34 cellular contexts compared by ENCODE assay signal in genomic region chr5:113221294-113222176, GRCh38.
DNase-seq lines count a peak whose midpoint lies in the region; ATAC-seq, FAIRE-seq and TF ChIP-seq lines count a peak whose summit lies in the region.
"Had no signal": no experiment of that assay in that cellular context is flagged by ENCODE, and none has a peak within 500 bp of the region (broad histone marks: within the 10 kb centered on the region; RNA-seq: fewer than 3 reads in every experiment).

No MANE protein-coding gene starts in this region.

- no peak overlapping the region for H4K5ac ChIP-seq in H1 (ENCODE audit: insufficient read length, low read depth, low read length)

- TF ChIP-seq EP300 in H1 (IDR thresholded peaks at IDR 0.05; ENCODE audit: borderline replicate concordance in 1 of 2, low read depth in 2 of 2, low read length in 2 of 2), result no peak

- peak overlapping the region; percentile 0; the same call in 1 of the 2 replicates for H2BK5ac ChIP-seq in H1 (ENCODE audit: low read depth, low read length)

- peak overlapping the region; percentile 6 for H2BK20ac ChIP-seq in H1 (ENCODE audit: low read length)

- no peak for TF ChIP-seq POLR2A in H1 (IDR thresholded peaks at IDR 0.05; ENCODE audit: control extremely low read depth in 1 of 2, low read depth in 2 of 2, low read length in 2 of 2)

- no peaks in the 10 kb centered on the region for H3K79me1 ChIP-seq in H1 (ENCODE audit: low read depth, low read length)

- H2AK5ac ChIP-seq in H1 (ENCODE audit: low read depth, low read length), result no peak overlapping the region

- ATAC-seq in HG03571 (IDR thresholded peaks at IDR 0.05; ENCODE audit: unreplicated experiment) (no peak), HG03439 (IDR thresholded peaks at IDR 0.05; ENCODE audit: unreplicated experiment) (no peak)
- ATAC-seq: CD8-positive, alpha-beta T cell; gastroesophageal sphincter; HCT116; HepG2; naive thymus-derived CD8-positive, alpha-beta T cell had no signal

- no peak overlapping the region for H4K8ac ChIP-seq in H1 (ENCODE audit: extremely low read depth, insufficient read depth, low read length)

- no peak for TF ChIP-seq RAD21 in H1 (IDR thresholded peaks at IDR 0.05 in 1 of 2, conservative IDR thresholded peaks at IDR 0.05 in 1 of 2; ENCODE audit: low read depth in 2 of 2, low read length in 2 of 2)

- H3K18ac ChIP-seq in H1 (ENCODE audit: extremely low read depth, low read length), result 0 out of 2 replicates have a peak overlapping the region, but pooled peaks have one; percentile 72

- TF ChIP-seq CTCF in H1 (IDR thresholded peaks at IDR 0.05; ENCODE audit: control extremely low read depth in 1 of 3, insufficient read depth in 1 of 3, low read depth in 1 of 3, low read length in 3 of 3), result no peak

- no peak overlapping the region for H3K27ac ChIP-seq in GM23248
- H3K27ac ChIP-seq in H1 (ENCODE audit: low read depth, low read length), result no peak overlapping the region
- H3K27ac ChIP-seq in iPS-18a (ENCODE audit: low read length), result no peak overlapping the region
- H3K27ac ChIP-seq: adrenal gland, brain microvascular endothelial cell, gastroesophageal sphincter, HL-60, SJSA1, stomach, transverse colon had no signal

- in situ Hi-C loops in GM23248 (cut with MboI), result no loop called here

- no peaks in the 10 kb centered on the region for H3K9me2 ChIP-seq in GM23248 (ENCODE audit: insufficient read depth)

- H3K4me3 ChIP-seq in GM23248 (no peak overlapping the region), H1 (ENCODE audit: extremely low read depth in 1 of 4, insufficient read depth in 2 of 4, low read depth in 3 of 4, low read length in 4 of 4) (peak overlapping the region in 1 of 4 experiments; percentile 9; a peak in 1 of 8 replicates), iPS-18a (ENCODE audit: low read length) (peak overlapping the region; percentile 23)
- H3K4me3 ChIP-seq: adrenal gland, gastroesophageal sphincter, SJSA1, stomach, transverse colon had no signal

- H3K9me3 ChIP-seq in GM23248 (ENCODE audit: low read depth) (no peaks in the 10 kb centered on the region), H1 (ENCODE audit: insufficient read depth in 2 of 2, low read depth in 1 of 2, low read length in 1 of 2) (no peaks in the 10 kb centered on the region), iPS-18a (ENCODE audit: control insufficient read depth, low read depth, low read length) (no peaks in the 10 kb centered on the region)
- H3K9me3 ChIP-seq: adrenal gland, gastroesophageal sphincter, SJSA1, stomach, transverse colon had no signal

- H3K4ac ChIP-seq in H1 (replicated peaks; ENCODE audit: insufficient read length, low read depth, low read length), result no peak overlapping the region

- peaks cover 9% of the 10 kb centered on the region for H3F3A ChIP-seq in GM23248 (ENCODE audit: insufficient read depth)

- H2BK15ac ChIP-seq in H1 (ENCODE audit: low read length), result no peak overlapping the region

- H2BK12ac ChIP-seq in H1 (ENCODE audit: low read depth, low read length), result 0 out of 2 replicates have a peak overlapping the region, but pooled peaks have one; percentile 32

- H3K4me1 ChIP-seq in GM23248 (ENCODE audit: insufficient read depth) (peaks cover 9% of the 10 kb centered on the region), H1 (replicated peaks in 1 of 4; ENCODE audit: control insufficient read depth in 3 of 4, insufficient read depth in 4 of 4, low read length in 3 of 4) (peaks cover 5 to 21% (median 19%) of the 10 kb centered on the region in 4 experiments), iPS-18a (ENCODE audit: control insufficient read depth, low read depth, low read length) (peaks cover 54% of the 10 kb centered on the region)
- H3K4me1 ChIP-seq: adrenal gland, transverse colon had no signal

- CTCF ChIA-PET in H1 (lab: Charles Lee; ENCODE audit: partially characterized antibody), result interaction anchor here (0.7 kb wide), 1 partner anchor 9 kb away, joined by 3 read pairs; no protein-coding TSS in a partner anchor

- H3K9ac ChIP-seq in GM23248 (no peak overlapping the region), H1 (replicated peaks in 1 of 4; ENCODE audit: extremely low read depth in 1 of 4, low read depth in 3 of 4, low read length in 3 of 4) (no peak overlapping the region), iPS-18a (ENCODE audit: low read length) (no peak overlapping the region)

- WGBS in GM23248 (ENCODE audit: low coverage in 1 of 2, low lambda C conversion rate in 2 of 2, missing lambda C conversion rate in 2 of 2), 2 experiments, result 60 to 61% methylated on average over 5 of the region's 5 CpGs
- 35% methylated on average over 5 of the region's 5 CpGs; no CpG with 5 or more reads in 1 of the 2 experiments for WGBS in H1 (ENCODE audit: extremely low coverage in 1 of 2, insufficient coverage in 1 of 2, insufficient read length in 1 of 2, insufficient replicate concordance in 2 of 2, low coverage in 1 of 2, low lambda C conversion rate in 2 of 2, missing lambda C conversion rate in 1 of 2), 2 experiments

- FAIRE-seq in H1 (lab: Jason Lieb, UNC), result no peak
- FAIRE-seq: GM19239, HepG2, islet of Langerhans, RCC 7860, small intestine had no signal

- H2AFZ ChIP-seq in GM23248 (no peak overlapping the region), H1 (ENCODE audit: low read length) (no peak overlapping the region)

- H4K91ac ChIP-seq in H1 (replicated peaks; ENCODE audit: insufficient read length, low read length), result no peak overlapping the region

- DNase-seq in GM23248, result peak; percentile 28
- peak; percentile 69 for DNase-seq in M059J (ENCODE audit: low read depth)
- peak in 1 of 2 experiments; percentile 42 for DNase-seq in H1 (ENCODE audit: low read depth in 1 of 2, low spot score in 2 of 2)
- no peak for DNase-seq in iPS-NIHi7 (ENCODE audit: extremely low spot score)
- no peak for DNase-seq in GDM1 (lab: John Stamatoyannopoulos, UW)
- DNase-seq: activated CD4-positive, alpha-beta T cell treated with anti-CD3 and anti-CD28 coated beads, Interleukin-2, amount 50 U/mL, for 4 hours; activated CD4-positive, CD25-positive, alpha-beta regulatory T cell; activated naive CD4-positive, alpha-beta T cell treated with Interleukin-2 at 50 U/mL for 16 hours; adrenal gland; brain microvascular endothelial cell; CD8-positive, alpha-beta T cell; erythroblast; hippocampal formation; Kasumi-1; naive thymus-derived CD8-positive, alpha-beta T cell; NCI-H187 treated with DMSO at 0.1 percent for 48 hours; NCI-H2171 treated with DMSO at 0.1 percent for 48 hours; NCI-H526 treated with DMSO at 0.1 percent for 48 hours; small intestine; stimulated activated CD4-positive, alpha-beta T cell treated with anti-CD3 and anti-CD28 coated beads, Interleukin-1b, Interleukin-23, amount 100 ng/mL, for 48 hours; stimulated activated CD8-positive, alpha-beta memory T cell treated with anti-CD3 and anti-CD28 coated beads, Interleukin-4, amount 100 ng/mL, for 48 hours; stomach; transverse colon had no signal

- H4K20me1 ChIP-seq in GM23248 (ENCODE audit: insufficient read depth) (no peaks in the 10 kb centered on the region), H1 (replicated peaks in 1 of 2; ENCODE audit: control insufficient read depth in 1 of 2, insufficient read depth in 2 of 2, low read length in 2 of 2) (no peaks in the 10 kb centered on the region)

- no peaks in the 10 kb centered on the region for H3K36me3 ChIP-seq in GM23248 (ENCODE audit: low read depth)
- no peaks in the 10 kb centered on the region for H3K36me3 ChIP-seq in H1 (ENCODE audit: control insufficient read depth in 2 of 4, insufficient read depth in 4 of 4, low read length in 3 of 4)
- H3K36me3 ChIP-seq in iPS-18a (ENCODE audit: control insufficient read depth, low read depth, low read length), result no peaks in the 10 kb centered on the region
- H3K36me3 ChIP-seq: adrenal gland, brain microvascular endothelial cell, gastroesophageal sphincter, SJSA1, stomach, transverse colon had no signal

- H3K27me3 ChIP-seq in GM23248 (replicated peaks; ENCODE audit: insufficient read depth), result no peaks in the 10 kb centered on the region
- no peaks in the 10 kb centered on the region for H3K27me3 ChIP-seq in H1 (replicated peaks in 1 of 4; ENCODE audit: control insufficient read depth in 3 of 4, extremely low read depth in 1 of 4, insufficient read depth in 3 of 4, low read length in 3 of 4)
- no peaks in the 10 kb centered on the region for H3K27me3 ChIP-seq in iPS-18a (ENCODE audit: control insufficient read depth, insufficient read depth, low read length)
- H3K27me3 ChIP-seq: adrenal gland, brain microvascular endothelial cell, gastroesophageal sphincter, SJSA1, stomach, transverse colon had no signal

- no peak overlapping the region for H3K14ac ChIP-seq in H1 (ENCODE audit: insufficient read length)

- H3K4me2 ChIP-seq in GM23248 (ENCODE audit: unreplicated experiment) (no peak overlapping the region), H1 (ENCODE audit: insufficient read depth in 1 of 2, low read depth in 2 of 2, low read length in 2 of 2) (peak overlapping the region; percentile 42 to 47; a peak in 3 of 4 replicates)

- no peak overlapping the region for H3K23ac ChIP-seq in H1 (ENCODE audit: insufficient read length)

- H3K23me2 ChIP-seq in H1 (ENCODE audit: low read depth, low read length), result no peaks in the 10 kb centered on the region

- no peak overlapping the region for H3K56ac ChIP-seq in H1 (replicated peaks; ENCODE audit: insufficient read length, low read depth, low read length)

- H3K79me2 ChIP-seq in GM23248 (ENCODE audit: insufficient read depth), result no peaks in the 10 kb centered on the region
- H3K79me2 ChIP-seq in H1 (ENCODE audit: control insufficient read depth in 1 of 2, insufficient read depth in 2 of 2, low read length in 2 of 2), result 0 out of 4 replicates have a peak, but pooled peaks cover 0 to 10% of the 10 kb centered on the region in 2 experiments

- H2BK120ac ChIP-seq in H1 (replicated peaks; ENCODE audit: low read depth, low read length), result no peak overlapping the region

- POLR2A ChIA-PET in H1 (lab: Charles Lee; ENCODE audit: partially characterized antibody), result no interaction called here

TF ChIP-seq in H1, 55 proteins besides CTCF, POLR2A, EP300 and RAD21:
- TF ChIP-seq ASH2L (IDR thresholded peaks at IDR 0.05; ENCODE audit: low read length) (peak; percentile 19), POU5F1 (IDR thresholded peaks at IDR 0.05; ENCODE audit: low read depth, low read length) (peak; percentile 59; the same call in 1 of the 2 replicates), CHD2 (IDR thresholded peaks at IDR 0.05; ENCODE audit: low read length) (no peak)

Comparison
In these comparisons a context has a peak if more than half of its experiments do, and no peak if none do; other contexts are left out.
1. DNase-seq: peak in GM23248 (single experiment) and M059J (single experiment); none in iPS-NIHi7 (single experiment) and GDM1 (single experiment).